In the genomic region with DNA sequence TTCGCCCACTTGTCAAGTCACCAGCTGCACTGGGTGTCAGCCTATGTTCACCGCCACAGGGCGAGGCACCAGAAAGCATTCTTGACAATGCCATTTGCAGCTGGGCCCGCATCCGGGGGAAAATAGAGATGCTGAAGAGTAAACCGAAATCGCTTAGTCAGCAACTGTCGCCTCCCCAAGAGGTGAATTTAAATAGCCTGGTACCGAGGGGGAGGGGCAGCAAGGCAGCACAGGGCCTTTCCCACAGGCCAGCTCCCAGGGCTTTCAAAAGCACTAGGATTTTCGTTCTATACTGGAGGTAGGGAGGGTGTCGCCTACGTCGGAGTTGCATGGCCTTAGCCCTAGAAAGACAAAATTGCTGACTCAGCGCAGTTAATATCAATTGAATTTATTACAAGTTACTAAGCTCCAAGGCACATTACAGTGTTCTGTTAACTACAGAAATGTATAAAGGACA, we compare ENCODE assay signal across 8 cellular contexts. TPM values are rescaled to one million over a fixed set of nuclear protein-coding genes. Genes with fewer than 3 reads are reported as not detected.
DNase-seq lines count a peak whose midpoint lies in the region; ATAC-seq, FAIRE-seq and TF ChIP-seq lines count a peak whose summit lies in the region.

No MANE protein-coding gene starts in this region.

- H3K4me1 Mint-ChIP-seq in activated T-cell treated with anti-CD3 and anti-CD28 coated beads, Interleukin-2, amount 50 U/mL, for 4 hours (ENCODE audit: low read depth) = peaks cover 48% of the 10 kb centered on the region

- no peaks in the 10 kb centered on the region for H3K27me3 Mint-ChIP-seq in activated T-cell treated with anti-CD3 and anti-CD28 coated beads, Interleukin-2, amount 50 U/mL, for 4 hours (ENCODE audit: low read depth)

- TF ChIP-seq POLR2A in ovary (IDR thresholded peaks at IDR 0.05) = no peak
- TF ChIP-seq POLR2A in H54 (IDR thresholded peaks at IDR 0.05; ENCODE audit: low read depth, low read length) = no peak

- ATAC-seq in activated T-cell treated with anti-CD3 and anti-CD28 coated beads, Interleukin-2, amount 50 U/mL, for 4 hours = no peak
- ATAC-seq in HG03378 (IDR thresholded peaks at IDR 0.05; ENCODE audit: unreplicated experiment) = no peak

- TF ChIP-seq EP300 in ovary (IDR thresholded peaks at IDR 0.05) = no peak

- TF ChIP-seq CTCF in fibroblast of pulmonary artery (IDR thresholded peaks at IDR 0.05; ENCODE audit: low read length, missing control alignments) (no peak), ovary (IDR thresholded peaks at IDR 0.05) (no peak)

- no peak for FAIRE-seq in H54 (lab: Jason Lieb, UNC)

- no peaks in the 10 kb centered on the region for H3K36me3 ChIP-seq in ovary

- DNase-seq in CD1c-positive myeloid dendritic cell (ENCODE audit: extremely low spot score) (peak; percentile 30), NCI-H2107 treated with DMSO at 0.1 percent for 48 hours (lab: John Stamatoyannopoulos, UW; ENCODE audit: unreplicated experiment) (peak; percentile 67), fibroblast of pulmonary artery (ENCODE audit: low read depth) (peak; percentile 59), ovary (peak; percentile 43 to 61 (median 60)), NCI-H524 (lab: John Stamatoyannopoulos, UW) (no peak), H54 (ENCODE audit: insufficient read length, low spot score) (no peak)
- peak; percentile 53 for DNase-seq in activated T-cell treated with anti-CD3 and anti-CD28 coated beads, Interleukin-2, amount 50 U/mL, for 4 hours

- intact Hi-C loops in ovary (cut with DNase I) = loop anchor here in 1 of 4 donors (2.0 to 10.0 kb wide), 2 partner anchors 69 to 109 kb away; no protein-coding TSS in a partner anchor

- H3K27me3 ChIP-seq in ovary = no peaks in the 10 kb centered on the region

- peak overlapping the region in 1 of 2 donors; percentile 87 for H3K27ac ChIP-seq in ovary

- H3K4me3 Mint-ChIP-seq in activated T-cell treated with anti-CD3 and anti-CD28 coated beads, Interleukin-2, amount 50 U/mL, for 4 hours = peak overlapping the region; percentile 73

- H3K4me1 ChIP-seq in ovary (ENCODE audit: insufficient read depth) = peaks cover 2% of the 10 kb centered on the region

- H3K9me3 Mint-ChIP-seq in activated T-cell treated with anti-CD3 and anti-CD28 coated beads, Interleukin-2, amount 50 U/mL, for 4 hours = no peaks in the 10 kb centered on the region

- H3K9me3 ChIP-seq in ovary = no peaks in the 10 kb centered on the region

- H3K4me3 ChIP-seq in fibroblast of pulmonary artery (replicated peaks; ENCODE audit: low read depth, low read length) (peak overlapping the region; percentile 94), ovary (peak overlapping the region; percentile 85)

- peaks cover 7% of the 10 kb centered on the region for H3K36me3 Mint-ChIP-seq in activated T-cell treated with anti-CD3 and anti-CD28 coated beads, Interleukin-2, amount 50 U/mL, for 4 hours (ENCODE audit: insufficient read depth)

- WGBS in ovary, 3 donors = 12 to 19% (median 17%) methylated on average over 14 of the region's 14 CpGs

RNA-seq across cellular contexts. Expression of gene IRF2BPL, which starts 4.3 kb away (rescaled TPM):
- total RNA-seq in activated T-cell treated with anti-CD3 and anti-CD28 coated beads, Interleukin-2, amount 50 U/mL, for 4 hours = 10 to 100 TPM; 29.5 to 37.1 (median 32.7) TPM
- total RNA-seq in ovary = 100 to 1,000 TPM in 2 of 7 donors, 10 to 100 TPM in 5; 52.2 to 126 (median 78.4) TPM
- polyA plus RNA-seq in ovary = 10 to 100 TPM; 14.1 to 35.0 TPM

Comparison
In these comparisons a context has a peak if more than half of its experiments do, and no peak if none do; other contexts are left out.
1. DNase-seq: peak in CD1c-positive myeloid dendritic cell (single experiment), NCI-H2107 treated with DMSO at 0.1 percent for 48 hours (single experiment), activated T-cell treated with anti-CD3 and anti-CD28 coated beads, Interleukin-2, amount 50 U/mL, for 4 hours (single experiment), fibroblast of pulmonary artery (single experiment) and ovary (5 of 5); none in NCI-H524 (0 of 2) and H54 (single experiment).